In genomic region chrX:139759637-139760036, GRCh38 we compare ENCODE assay signal across 10 cellular contexts. TPM values are rescaled to one million over a fixed set of nuclear protein-coding genes. Genes with fewer than 3 reads are reported as not detected.
A peak's percentile ranks its signal among the peaks of the same experiment; 100 is the strongest.
DNase-seq lines count a peak whose midpoint lies in the region; ATAC-seq and TF ChIP-seq lines count a peak whose summit lies in the region.
"Had no signal": no experiment of that assay in that cellular context is flagged by ENCODE, and none has a peak within 500 bp of the region (broad histone marks: within the 10 kb centered on the region; RNA-seq: fewer than 3 reads in every experiment).

No MANE protein-coding gene starts in this region.

- ATAC-seq in GM19395 (IDR thresholded peaks at IDR 0.05; ENCODE audit: unreplicated experiment) (peak; percentile 65), HG02642 (IDR thresholded peaks at IDR 0.05; ENCODE audit: poor library complexity, unreplicated experiment) (no peak)
- no peak for ATAC-seq in activated T-cell treated with anti-CD3 and anti-CD28 coated beads, Interleukin-2, amount 50 U/mL, for 72 hours (replicated peaks in 1 of 2)
- ATAC-seq in activated T-helper 17 cell treated with anti-CD3 and anti-CD28 coated beads, Interleukin-2, amount 50 U/mL, for 72 hours (replicated peaks) = no peak

- no peak overlapping the region for H3K27ac Mint-ChIP-seq in activated T-cell treated with anti-CD3 and anti-CD28 coated beads, Interleukin-2, amount 50 U/mL, for 72 hours
- H3K27ac Mint-ChIP-seq in activated T-helper 17 cell treated with anti-CD3 and anti-CD28 coated beads, Interleukin-2, amount 50 U/mL, for 72 hours = no peak overlapping the region

- H3K27me3 ChIP-seq in MG63 = no peaks in the 10 kb centered on the region
- H3K27me3 ChIP-seq: ovary had no signal

- H3K36me3 Mint-ChIP-seq in activated T-cell treated with anti-CD3 and anti-CD28 coated beads, Interleukin-2, amount 50 U/mL, for 72 hours (ENCODE audit: insufficient read depth in 2 of 2) = peaks cover 10 to 18% of the 10 kb centered on the region in 2 donors
- peaks cover 47% of the 10 kb centered on the region for H3K36me3 Mint-ChIP-seq in activated T-helper 17 cell treated with anti-CD3 and anti-CD28 coated beads, Interleukin-2, amount 50 U/mL, for 72 hours (ENCODE audit: low read depth)

- DNase-seq in AG10803 (ENCODE audit: low read depth) = peak; percentile 26
- DNase-seq in SW480 (ENCODE audit: low spot score) = peak; percentile 2
- peak; percentile 22 for DNase-seq in inferior parietal cortex (ENCODE audit: extremely low spot score)
- no peak for DNase-seq in activated T-cell treated with anti-CD3 and anti-CD28 coated beads, Interleukin-2, amount 50 U/mL, for 72 hours
- no peak for DNase-seq in MG63
- DNase-seq: NCI-H345, ovary had no signal

- H3K4me3 Mint-ChIP-seq in activated T-cell treated with anti-CD3 and anti-CD28 coated beads, Interleukin-2, amount 50 U/mL, for 72 hours = no peak overlapping the region
- no peak overlapping the region for H3K4me3 Mint-ChIP-seq in activated T-helper 17 cell treated with anti-CD3 and anti-CD28 coated beads, Interleukin-2, amount 50 U/mL, for 72 hours

- peaks cover 7% of the 10 kb centered on the region for H3K27me3 Mint-ChIP-seq in activated T-cell treated with anti-CD3 and anti-CD28 coated beads, Interleukin-2, amount 50 U/mL, for 72 hours (ENCODE audit: low read depth)
- no peaks in the 10 kb centered on the region for H3K27me3 Mint-ChIP-seq in activated T-helper 17 cell treated with anti-CD3 and anti-CD28 coated beads, Interleukin-2, amount 50 U/mL, for 72 hours

- peak; percentile 60 for TF ChIP-seq CTCF in AG10803 (conservative IDR thresholded peaks at IDR 0.05; ENCODE audit: low read length)

- H3K36me3 ChIP-seq in MG63 = no peaks in the 10 kb centered on the region; the same call in none of the 2 replicates
- H3K36me3 ChIP-seq: ovary had no signal

- H3K4me1 Mint-ChIP-seq in activated T-cell treated with anti-CD3 and anti-CD28 coated beads, Interleukin-2, amount 50 U/mL, for 72 hours (ENCODE audit: low read depth) = peaks cover 8% of the 10 kb centered on the region
- H3K4me1 Mint-ChIP-seq in activated T-helper 17 cell treated with anti-CD3 and anti-CD28 coated beads, Interleukin-2, amount 50 U/mL, for 72 hours = no peaks in the 10 kb centered on the region

- H3K4me3 ChIP-seq in AG10803 (ENCODE audit: low read length) = no peak overlapping the region
- no peak overlapping the region for H3K4me3 ChIP-seq in MG63
- H3K4me3 ChIP-seq: ovary had no signal

- H3K9me3 Mint-ChIP-seq in activated T-cell treated with anti-CD3 and anti-CD28 coated beads, Interleukin-2, amount 50 U/mL, for 72 hours = peaks cover under 1 to 2% of the 10 kb centered on the region in 2 donors
- H3K9me3 Mint-ChIP-seq in activated T-helper 17 cell treated with anti-CD3 and anti-CD28 coated beads, Interleukin-2, amount 50 U/mL, for 72 hours = no peaks in the 10 kb centered on the region

- no peaks in the 10 kb centered on the region; the same call in 1 of the 2 replicates for H3K9me3 ChIP-seq in MG63
- H3K9me3 ChIP-seq: ovary had no signal

RNA-seq across cellular contexts. Expression of gene MCF2, which starts 51.7 kb away (rescaled TPM):
- under 1 TPM; 0.37 to 0.46 TPM for total RNA-seq in activated T-cell treated with anti-CD3 and anti-CD28 coated beads, Interleukin-2, amount 50 U/mL, for 72 hours
- not detected in 2 replicates for total RNA-seq in MG63 (2014; rRNA removed; shearing (Covaris generic); ENCODE audit: low replicate concordance)
- under 1 TPM; 0.34 to 0.84 TPM for total RNA-seq in activated T-helper 17 cell treated with anti-CD3 and anti-CD28 coated beads, Interleukin-2, amount 50 U/mL, for 72 hours

Comparison
In these comparisons a context has a peak if more than half of its experiments do, and no peak if none do; other contexts are left out.
1. DNase-seq: peak in AG10803 (single experiment), SW480 (single experiment) and inferior parietal cortex (single experiment); none in activated T-cell treated with anti-CD3 and anti-CD28 coated beads, Interleukin-2, amount 50 U/mL, for 72 hours (0 of 2) and MG63 (single experiment).